12 cellular contexts compared by ENCODE assay signal in the genomic region with DNA sequence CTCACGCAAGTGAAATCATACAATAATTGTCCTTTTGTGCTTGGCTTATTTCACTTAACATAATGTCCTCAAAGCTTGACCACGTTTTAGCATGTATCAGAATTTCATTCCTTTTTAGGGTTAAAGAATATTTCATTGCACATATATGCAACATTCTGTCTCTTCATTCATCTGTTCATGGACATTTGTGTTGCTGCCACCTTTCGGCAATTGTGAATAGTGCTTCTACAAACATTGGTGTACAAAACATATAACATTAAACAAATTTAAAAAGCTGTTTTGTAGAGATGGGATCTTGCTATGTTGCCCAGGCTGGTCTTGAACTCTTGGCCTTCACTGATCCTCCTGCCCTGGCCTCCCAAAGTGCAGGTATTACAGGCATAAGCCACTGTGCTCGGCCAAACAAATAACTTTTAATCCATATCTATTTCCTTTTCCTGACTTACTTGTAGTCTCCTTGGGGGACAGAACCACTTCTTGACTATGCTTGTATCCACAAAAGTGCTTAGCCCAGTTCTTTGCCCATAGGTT.
A peak's percentile ranks its signal among the peaks of the same experiment; 100 is the strongest.
DNase-seq lines count a peak whose midpoint lies in the region; ATAC-seq, FAIRE-seq and TF ChIP-seq lines count a peak whose summit lies in the region.
"Had no signal": no experiment of that assay in that cellular context is flagged by ENCODE, and none has a peak within 500 bp of the region (broad histone marks: within the 10 kb centered on the region; RNA-seq: fewer than 3 reads in every experiment).

No MANE protein-coding gene starts in this region.

- peak; percentile 22 to 39; a peak in 1 of 5 replicates for TF ChIP-seq RAD21 in A549 (conservative IDR thresholded peaks at IDR 0.05 in 1 of 2, IDR thresholded peaks at IDR 0.05 in 1 of 2)

- H3K4me1 ChIP-seq in A549 (no peaks in the 10 kb centered on the region), endodermal cell (ENCODE audit: control insufficient read depth, insufficient read depth, low read length) (no peaks in the 10 kb centered on the region)
- H3K4me1 ChIP-seq: esophagus muscularis mucosa had no signal

- H3K27me3 Mint-ChIP-seq in endodermal cell (ENCODE audit: insufficient read depth) (no peaks in the 10 kb centered on the region), T-helper 17 cell (peaks cover 19% of the 10 kb centered on the region)

- H3K4me2 ChIP-seq in A549 = no peak overlapping the region

- WGBS in A549 (ENCODE audit: missing lambda C conversion rate) = 9% methylated on average over 4 of the region's 4 CpGs
- 88 to 96% methylated on average over 3 to 4 of the region's 4 CpGs for WGBS in endodermal cell (ENCODE audit: insufficient coverage in 1 of 2, insufficient read length in 1 of 2), 2 experiments

- no peaks in the 10 kb centered on the region for H3K36me3 ChIP-seq in endodermal cell (ENCODE audit: control insufficient read depth, insufficient read depth, low read length)
- H3K36me3 ChIP-seq: esophagus muscularis mucosa had no signal

- ATAC-seq in A549 (peak in 1 of 2 experiments; percentile 71; a peak in 3 of 6 replicates), T-helper 17 cell (no peak), HG03045 (IDR thresholded peaks at IDR 0.05; ENCODE audit: unreplicated experiment) (no peak)
- ATAC-seq: activated T-cell treated with anti-CD3 and anti-CD28 coated beads, Interleukin-2, amount 50 U/mL, for 4 hours had no signal

- no peak for TF ChIP-seq EP300 in A549 (IDR thresholded peaks at IDR 0.05)

- no peaks in the 10 kb centered on the region for H3K9me3 Mint-ChIP-seq in endodermal cell
- H3K9me3 Mint-ChIP-seq: activated T-cell treated with anti-CD3 and anti-CD28 coated beads, Interleukin-2, amount 50 U/mL, for 4 hours; stimulated activated naive CD8-positive, alpha-beta T cell treated with anti-CD3 and anti-CD28 coated beads, Interleukin-15, Interleukin-2, amounts not matched to agents 100 ng/mL and 50 ng/mL, for 24 hours had no signal

- H3K27ac Mint-ChIP-seq in endodermal cell = no peak overlapping the region
- no peak overlapping the region for H3K27ac Mint-ChIP-seq in T-helper 17 cell
- H3K27ac Mint-ChIP-seq: stimulated activated naive CD8-positive, alpha-beta T cell treated with anti-CD3 and anti-CD28 coated beads, Interleukin-15, Interleukin-2, amounts not matched to agents 100 ng/mL and 50 ng/mL, for 24 hours had no signal

- in situ Hi-C loops in KBM-7 (cut with MboI; ENCODE audit: low pct_unique_long_range_greater_than_20kb, low sequenced_read_pairs) = no loop called here

- no peak for FAIRE-seq in A549 (lab: Jason Lieb, UNC)
- peak; percentile 77 for FAIRE-seq in G401.6 (lab: Jason Lieb, UNC)

- H3K36me3 Mint-ChIP-seq in endodermal cell (ENCODE audit: low read depth) = no peaks in the 10 kb centered on the region
- H3K36me3 Mint-ChIP-seq in T-helper 17 cell (ENCODE audit: low read depth) = no peaks in the 10 kb centered on the region

- no peak for TF ChIP-seq POLR2A in A549 (IDR thresholded peaks at IDR 0.05; ENCODE audit: low read length)

- H3K4me1 Mint-ChIP-seq in endodermal cell = peaks cover 4% of the 10 kb centered on the region
- no peaks in the 10 kb centered on the region for H3K4me1 Mint-ChIP-seq in T-helper 17 cell

- POLR2A ChIA-PET in A549 (lab: Yijun Ruan, JAX) = no interaction called here

- peak; percentile 11 to 47 for DNase-seq in A549 (ENCODE audit: low read depth in 1 of 2, low spot score in 1 of 2)
- peak; percentile 56 for DNase-seq in NCI-H1694 (lab: John Stamatoyannopoulos, UW)
- peak; percentile 14 for DNase-seq in endodermal cell
- DNase-seq in KBM-7 = no peak
- DNase-seq in MV-4-11 (lab: John Stamatoyannopoulos, UW) = no peak
- no peak for DNase-seq in T-helper 17 cell
- DNase-seq: activated T-cell treated with anti-CD3 and anti-CD28 coated beads, Interleukin-2, amount 50 U/mL, for 4 hours; NK-92 treated with Interleukin-12 subunit alpha and Interleukin-12 subunit beta, amount 100 ng/mL, for 24 hours had no signal

- H3K9me3 ChIP-seq in A549 (no peaks in the 10 kb centered on the region), endodermal cell (ENCODE audit: control insufficient read depth, low read length) (no peaks in the 10 kb centered on the region), T-helper 17 cell (ENCODE audit: control insufficient read depth, low read length, poor library complexity, severe bottlenecking) (no peaks in the 10 kb centered on the region)
- H3K9me3 ChIP-seq: esophagus muscularis mucosa had no signal

- H3K4me3 Mint-ChIP-seq in endodermal cell (no peak overlapping the region), T-helper 17 cell (no peak overlapping the region)
- H3K4me3 Mint-ChIP-seq: activated T-cell treated with anti-CD3 and anti-CD28 coated beads, Interleukin-2, amount 50 U/mL, for 4 hours; stimulated activated naive CD8-positive, alpha-beta T cell treated with anti-CD3 and anti-CD28 coated beads, Interleukin-15, Interleukin-2, amounts not matched to agents 100 ng/mL and 50 ng/mL, for 24 hours had no signal

- H3K4me3 ChIP-seq in A549 (no peak overlapping the region), endodermal cell (ENCODE audit: low read length) (no peak overlapping the region)
- H3K4me3 ChIP-seq: esophagus muscularis mucosa had no signal

- CTCF ChIA-PET in A549 (lab: Yijun Ruan, JAX) = interaction anchor here (0.7 to 3.4 kb wide), 5 partner anchors 10 to 720 kb away, joined by 3 to 20 read pairs (median 5); no protein-coding TSS in a partner anchor

- peak; percentile 55 for TF ChIP-seq CTCF in A549 (IDR thresholded peaks at IDR 0.05)
- peak; percentile 32 for TF ChIP-seq CTCF in endodermal cell (conservative IDR thresholded peaks at IDR 0.05)

- H3K27ac ChIP-seq in A549 (no peak overlapping the region), endodermal cell (ENCODE audit: low read depth, low read length) (no peak overlapping the region)
- H3K27ac ChIP-seq: esophagus muscularis mucosa had no signal

- H3K9ac ChIP-seq in endodermal cell (ENCODE audit: extremely low read depth, low read length, poor library complexity, severe bottlenecking) = no peak overlapping the region

- H3K27me3 ChIP-seq in endodermal cell (ENCODE audit: control insufficient read depth, insufficient read depth, low read length, poor library complexity, severe bottlenecking) = no peaks in the 10 kb centered on the region
- H3K27me3 ChIP-seq: esophagus muscularis mucosa had no signal

TF ChIP-seq in A549, 52 proteins besides CTCF, POLR2A, EP300 and RAD21:
- TF ChIP-seq SMC3 (IDR thresholded peaks at IDR 0.05) = 0 out of 3 replicates have a peak, but pooled peaks have one; percentile 13
- TF ChIP-seq CEBPB (IDR thresholded peaks at IDR 0.05) = no peak
TF ChIP-seq in A549: peak in this region for 1.

Comparison
In these comparisons a context has a peak if more than half of its experiments do, and no peak if none do; other contexts are left out.
1. DNase-seq: peak in A549 (2 of 2), NCI-H1694 (single experiment) and endodermal cell (single experiment); none in KBM-7 (single experiment), MV-4-11 (single experiment) and T-helper 17 cell (0 of 3).